In the genomic region with DNA sequence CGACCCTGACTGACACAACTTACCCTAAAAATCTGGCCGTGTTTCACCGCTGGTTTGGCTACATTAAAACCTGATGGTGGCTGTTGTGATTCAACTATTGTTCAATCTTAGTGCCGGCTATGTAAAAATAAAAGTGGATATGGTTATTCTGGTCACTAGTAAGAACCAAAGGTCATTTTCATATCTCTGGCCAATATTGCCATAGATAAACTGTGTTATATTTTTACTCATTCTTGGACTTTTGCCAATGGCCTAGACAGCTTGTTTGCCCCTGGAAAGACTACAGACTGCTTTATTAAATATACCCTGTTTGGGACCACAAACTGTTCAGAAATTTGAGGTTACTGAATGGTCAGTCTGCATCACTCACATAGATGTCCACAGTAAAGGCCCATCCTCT, we compare ENCODE assay signal across 9 cellular contexts.
"Had no signal": no experiment of that assay in that cellular context is flagged by ENCODE, and none has a peak within 500 bp of the region (broad histone marks: within the 10 kb centered on the region; RNA-seq: fewer than 3 reads in every experiment).

No MANE protein-coding gene starts in this region.

- H3K4me3 Mint-ChIP-seq: HFFc6, IgD-negative memory B cell had no signal

- H3K27ac Mint-ChIP-seq: HFFc6, IgD-negative memory B cell had no signal

- H3K4me1 Mint-ChIP-seq: IgD-negative memory B cell had no signal

- FAIRE-seq: HepG2 had no signal

- ATAC-seq: HCT116, HepG2 had no signal

- H3K36me3 Mint-ChIP-seq: IgD-negative memory B cell had no signal

- H3K4me1 ChIP-seq: HAP-1 had no signal

- H3K9me3 ChIP-seq: HAP-1 had no signal

- H3K27ac ChIP-seq: GM23248, HL-60 had no signal

- H3K27me3 Mint-ChIP-seq: IgD-negative memory B cell had no signal

- H3K4me3 ChIP-seq: GM23248, HAP-1 had no signal

- DNase-seq: GM23248, GOT3, H7, HFFc6 had no signal

- H3K36me3 ChIP-seq: HAP-1 had no signal
